17 cellular contexts compared by ENCODE assay signal in genomic region chr19:18085702-18086457, GRCh38. TPM values are rescaled to one million over a fixed set of nuclear protein-coding genes. Genes with fewer than 3 reads are reported as not detected.
A peak's percentile ranks its signal among the peaks of the same experiment; 100 is the strongest.
DNase-seq lines count a peak whose midpoint lies in the region; ATAC-seq and TF ChIP-seq lines count a peak whose summit lies in the region.
"Had no signal": no experiment of that assay in that cellular context is flagged by ENCODE, and none has a peak within 500 bp of the region (broad histone marks: within the 10 kb centered on the region; RNA-seq: fewer than 3 reads in every experiment).

No MANE protein-coding gene starts in this region.

- no peak for ATAC-seq in activated CD8-positive, alpha-beta memory T cell treated with anti-CD3 and anti-CD28 coated beads, Interleukin-2, amount 10 ng/mL, durations not matched to agents 7 days and 5 days
- ATAC-seq in GM18873 (IDR thresholded peaks at IDR 0.05; ENCODE audit: low FRiP score, unreplicated experiment): no peak

- peaks cover 3% of the 10 kb centered on the region for H3K9me3 Mint-ChIP-seq in activated CD8-positive, alpha-beta memory T cell treated with anti-CD3 and anti-CD28 coated beads, Interleukin-2, amount 10 ng/mL, durations not matched to agents 7 days and 5 days (ENCODE audit: low read depth)
- peaks cover 3% of the 10 kb centered on the region for H3K9me3 Mint-ChIP-seq in activated naive CD8-positive, alpha-beta T cell treated with anti-CD3 and anti-CD28 coated beads for 36 hours
- H3K9me3 Mint-ChIP-seq: nephron had no signal

- peaks cover 26 to 67% (median 54%) of the 10 kb centered on the region in 6 donors for H3K4me1 ChIP-seq in spleen
- H3K4me1 ChIP-seq: testis had no signal

- no peak for DNase-seq in activated CD8-positive, alpha-beta memory T cell treated with anti-CD3 and anti-CD28 coated beads, Interleukin-2, amount 10 ng/mL, durations not matched to agents 7 days and 5 days
- no peak for DNase-seq in activated CD8-positive, alpha-beta memory T cell treated with anti-CD3 and anti-CD28 coated beads, Interleukin-2, amount 50 U/mL, for 48 hours
- DNase-seq in M059J (ENCODE audit: low read depth) (peak; percentile 56), spleen (no peak), DMS79 treated with DMSO at 0.1 percent for 48 hours (lab: John Stamatoyannopoulos, UW) (no peak)
- no peak for DNase-seq in activated naive CD8-positive, alpha-beta T cell treated with anti-CD3 and anti-CD28 coated beads for 36 hours
- DNase-seq in effector CD8-positive, alpha-beta T cell (lab: John Stamatoyannopoulos, UW): no peak
- DNase-seq: activated CD4-positive, alpha-beta T cell treated with anti-CD3 and anti-CD28 coated beads for 1 hour; activated gamma-delta T cell; Calu3; NCI-H2029 treated with DMSO at 0.1 percent for 48 hours; NCI-H69; testis had no signal

- peaks cover 62% of the 10 kb centered on the region for H3K4me1 Mint-ChIP-seq in activated CD8-positive, alpha-beta memory T cell treated with anti-CD3 and anti-CD28 coated beads, Interleukin-2, amount 10 ng/mL, durations not matched to agents 7 days and 5 days
- peaks cover 51% of the 10 kb centered on the region for H3K4me1 Mint-ChIP-seq in activated naive CD8-positive, alpha-beta T cell treated with anti-CD3 and anti-CD28 coated beads for 36 hours
- H3K4me1 Mint-ChIP-seq: nephron had no signal

- WGBS in spleen, 5 donors: 72 to 81% (median 74%) methylated on average over 8 of the region's 8 CpGs

- H3K27ac ChIP-seq in spleen: peak overlapping the region in 5 of 8 donors; percentile 86 to 97 (median 95)
- H3K27ac ChIP-seq: testis had no signal

- H3K36me3 Mint-ChIP-seq in activated CD8-positive, alpha-beta memory T cell treated with anti-CD3 and anti-CD28 coated beads, Interleukin-2, amount 10 ng/mL, durations not matched to agents 7 days and 5 days: peaks cover 26% of the 10 kb centered on the region
- peaks cover 16% of the 10 kb centered on the region for H3K36me3 Mint-ChIP-seq in activated naive CD8-positive, alpha-beta T cell treated with anti-CD3 and anti-CD28 coated beads for 36 hours

- H3K27me3 ChIP-seq in spleen (replicated peaks in 1 of 7): no peaks in the 10 kb centered on the region
- H3K27me3 ChIP-seq: testis had no signal

- H3K27ac Mint-ChIP-seq in activated CD8-positive, alpha-beta memory T cell treated with anti-CD3 and anti-CD28 coated beads, Interleukin-2, amount 10 ng/mL, durations not matched to agents 7 days and 5 days: peak overlapping the region; percentile 99
- peak overlapping the region; percentile 99 for H3K27ac Mint-ChIP-seq in activated naive CD8-positive, alpha-beta T cell treated with anti-CD3 and anti-CD28 coated beads for 36 hours
- H3K27ac Mint-ChIP-seq: nephron had no signal

- H3K36me3 ChIP-seq in spleen: peaks cover 0 to 24% (median 0%) of the 10 kb centered on the region in 6 donors

- intact Hi-C loops in spleen (cut with DNase I; ENCODE audit: low total_unique reads): no loop called here

- no peaks in the 10 kb centered on the region for H3K27me3 Mint-ChIP-seq in activated CD8-positive, alpha-beta memory T cell treated with anti-CD3 and anti-CD28 coated beads, Interleukin-2, amount 10 ng/mL, durations not matched to agents 7 days and 5 days
- H3K27me3 Mint-ChIP-seq in activated naive CD8-positive, alpha-beta T cell treated with anti-CD3 and anti-CD28 coated beads for 36 hours: no peaks in the 10 kb centered on the region

- TF ChIP-seq POLR2A in spleen (IDR thresholded peaks at IDR 0.05): no peak

- H3K9me3 ChIP-seq in spleen: no peaks in the 10 kb centered on the region
- H3K9me3 ChIP-seq: testis had no signal

- H3K4me3 ChIP-seq in spleen: peak overlapping the region in 5 of 8 donors; percentile 43 to 67 (median 52)
- H3K4me3 ChIP-seq: testis had no signal

- peak overlapping the region; percentile 95 for H3K4me3 Mint-ChIP-seq in activated CD8-positive, alpha-beta memory T cell treated with anti-CD3 and anti-CD28 coated beads, Interleukin-2, amount 10 ng/mL, durations not matched to agents 7 days and 5 days
- peak overlapping the region; percentile 96 for H3K4me3 Mint-ChIP-seq in activated naive CD8-positive, alpha-beta T cell treated with anti-CD3 and anti-CD28 coated beads for 36 hours
- H3K4me3 Mint-ChIP-seq: nephron had no signal

- CTCF ChIA-PET in activated CD8-positive, alpha-beta memory T cell treated with anti-CD3 and anti-CD28 coated beads, Interleukin-2, amount 10 ng/mL, durations not matched to agents 7 days and 5 days (lab: Charles Lee): interaction anchor here (0.9 to 8.0 kb wide), 5 partner anchors 8 to 237 kb away, joined by 3 to 67 read pairs (median 3); partner anchors contain the start of gene LSM4

- TF ChIP-seq CTCF in spleen (IDR thresholded peaks at IDR 0.05 in 8 of 11, conservative IDR thresholded peaks at IDR 0.05 in 3 of 11): no peak

RNA-seq across cellular contexts. Expression of gene IL12RB1, which starts 0.9 kb away (rescaled TPM):
- 10 to 100 TPM; 69.9 to 76.2 TPM for total RNA-seq in activated CD8-positive, alpha-beta memory T cell treated with anti-CD3 and anti-CD28 coated beads, Interleukin-2, amount 10 ng/mL, durations not matched to agents 7 days and 5 days
- total RNA-seq in M059J (2014; rRNA removed; shearing (Covaris generic)): 2.3 and 3.8 TPM in 2 replicates
- total RNA-seq in activated naive CD8-positive, alpha-beta T cell treated with anti-CD3 and anti-CD28 coated beads for 36 hours: 10 to 100 TPM; 26.5 to 26.9 TPM
- total RNA-seq in spleen: 10 to 100 TPM; 19.7 to 31.6 (median 25.3) TPM
- 10 to 100 TPM in 2 of 3 donors, 1 to 10 TPM in 1; 9.9 to 21.5 (median 14.8) TPM for polyA plus RNA-seq in spleen
- total RNA-seq: Calu3, HT-29, MCF 10A had no signal

RNA-seq across cellular contexts. Expression of gene MAST3, which starts 11.7 kb away (rescaled TPM):
- total RNA-seq in activated CD8-positive, alpha-beta memory T cell treated with anti-CD3 and anti-CD28 coated beads, Interleukin-2, amount 10 ng/mL, durations not matched to agents 7 days and 5 days: 10 to 100 TPM; 25.7 to 34.1 TPM
- total RNA-seq in M059J (2014; rRNA removed; shearing (Covaris generic)): 2.3 and 4.6 TPM in 2 replicates
- 10 to 100 TPM; 11.8 to 14.4 TPM for total RNA-seq in activated naive CD8-positive, alpha-beta T cell treated with anti-CD3 and anti-CD28 coated beads for 36 hours
- 10 to 100 TPM; 31.3 to 52.7 (median 39.4) TPM for total RNA-seq in spleen
- polyA plus RNA-seq in spleen: 10 to 100 TPM in 2 of 3 donors, 1 to 10 TPM in 1; 8.9 to 17.1 (median 16.1) TPM
